17 cellular contexts compared by ENCODE assay signal in the genomic region with DNA sequence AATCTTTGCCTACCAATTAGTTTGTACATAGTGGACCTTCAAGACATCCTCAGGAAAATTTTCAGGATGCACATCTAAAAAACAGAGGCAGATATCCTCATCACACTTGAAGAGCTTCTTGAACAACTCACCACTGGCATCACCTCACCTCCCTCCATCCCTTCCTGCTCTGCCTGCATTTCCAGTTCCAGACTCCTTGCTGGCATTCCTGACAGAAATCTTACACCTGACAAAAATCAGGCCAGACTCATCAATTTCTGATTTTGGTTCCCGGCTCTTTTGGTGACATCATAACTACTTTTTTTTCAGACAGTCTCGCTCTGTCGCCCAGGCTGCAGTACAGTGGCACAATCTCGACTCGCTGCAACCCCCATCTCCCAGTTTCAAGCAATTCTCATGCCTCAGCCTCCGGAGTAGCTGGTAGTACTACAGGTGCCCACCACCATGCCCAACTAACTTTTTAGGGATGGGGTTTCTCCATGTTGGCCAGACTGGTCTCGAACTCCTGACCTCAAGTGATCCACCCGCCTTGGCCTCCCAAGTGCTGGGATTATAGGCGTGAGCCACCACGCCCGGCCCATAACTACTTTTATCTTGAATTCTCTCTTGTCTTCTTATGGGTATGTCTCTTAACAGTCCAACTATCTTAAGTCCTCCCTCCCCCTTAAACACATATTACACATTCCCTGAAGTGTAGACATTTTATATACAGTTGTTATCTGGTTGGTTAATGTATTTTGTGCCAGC.
DNase-seq lines count a peak whose midpoint lies in the region; ATAC-seq, FAIRE-seq and TF ChIP-seq lines count a peak whose summit lies in the region.
"Had no signal": no experiment of that assay in that cellular context is flagged by ENCODE, and none has a peak within 500 bp of the region (broad histone marks: within the 10 kb centered on the region; RNA-seq: fewer than 3 reads in every experiment).

No MANE protein-coding gene starts in this region.

- DNase-seq in HepG2 (ENCODE audit: low spot score) (no peak), right lobe of liver (no peak), esophagus muscularis mucosa (ENCODE audit: extremely low spot score) (no peak), type B pancreatic cell (ENCODE audit: extremely low spot score, unreplicated experiment) (no peak), KBM-7 (no peak)
- no peak for DNase-seq in activated naive CD4-positive, alpha-beta T cell treated with anti-CD3 and anti-CD28 coated beads for 36 hours
- no peak for DNase-seq in stimulated activated CD4-positive, alpha-beta T cell treated with anti-CD3 and anti-CD28 coated beads, Interleukin-12 subunit alpha, Interleukin-12 subunit beta, amount 100 ng/mL, for 4 hours
- DNase-seq: CD4-positive, alpha-beta memory T cell; DMS79; KG1; NCI-H1436 treated with DMSO at 0.1 percent for 48 hours; NCI-H2029 treated with DMSO at 0.1 percent for 48 hours; NCI-H510A had no signal

- no peaks in the 10 kb centered on the region for H4K20me1 ChIP-seq in HepG2 (ENCODE audit: insufficient read depth, low read length)

- H3K4me1 Mint-ChIP-seq in type B pancreatic cell (ENCODE audit: unreplicated experiment) = peaks cover 33% of the 10 kb centered on the region
- H3K4me1 Mint-ChIP-seq in activated naive CD4-positive, alpha-beta T cell treated with anti-CD3 and anti-CD28 coated beads for 36 hours (ENCODE audit: low read depth) = no peaks in the 10 kb centered on the region
- H3K4me1 Mint-ChIP-seq: CD4-positive, alpha-beta memory T cell had no signal

- TF ChIP-seq CTCF in HepG2 (CRISPR knock-in tag; IDR thresholded peaks at IDR 0.05) = no peak
- no peak for TF ChIP-seq CTCF in right lobe of liver (IDR thresholded peaks at IDR 0.05)
- no peak for TF ChIP-seq CTCF in esophagus muscularis mucosa (IDR thresholded peaks at IDR 0.05)
- TF ChIP-seq CTCF in type B pancreatic cell (conservative IDR thresholded peaks at IDR 0.05) = no peak

- H3K9ac ChIP-seq in HepG2 (ENCODE audit: insufficient read depth, low read depth, low read length) = no peak overlapping the region
- H3K9ac ChIP-seq in muscle layer of colon (ENCODE audit: low read length) = no peak overlapping the region

- TF ChIP-seq EP300 in HepG2 (IDR thresholded peaks at IDR 0.05; ENCODE audit: low read depth in 2 of 2, low read length in 2 of 2) = no peak
- TF ChIP-seq EP300 in HepG2 (CRISPR knock-in tag; IDR thresholded peaks at IDR 0.05; ENCODE audit: borderline replicate concordance) = no peak
- no peak for TF ChIP-seq EP300 in esophagus muscularis mucosa (IDR thresholded peaks at IDR 0.05)

- no peak for FAIRE-seq in HepG2 (lab: Jason Lieb, UNC)
- FAIRE-seq: H1 had no signal

- no peaks in the 10 kb centered on the region for H3K79me2 ChIP-seq in HepG2 (ENCODE audit: insufficient read depth, low read length)

- H2AFZ ChIP-seq in HepG2 (ENCODE audit: low read length) = no peak overlapping the region

- H3K27ac ChIP-seq in HepG2 (ENCODE audit: extremely low read length, insufficient read depth, low read length) = no peak overlapping the region
- H3K27ac ChIP-seq in right lobe of liver = no peak overlapping the region
- peak overlapping the region in 3 of 4 donors; percentile 97 to 100 (median 97) for H3K27ac ChIP-seq in esophagus muscularis mucosa (replicated peaks in 1 of 4)
- H3K27ac ChIP-seq in muscle layer of colon (ENCODE audit: low read depth, low read length) = peak overlapping the region; percentile 9
- H3K27ac ChIP-seq: HL-60, SJSA1 had no signal

- H3K36me3 Mint-ChIP-seq in type B pancreatic cell = no peaks in the 10 kb centered on the region
- H3K36me3 Mint-ChIP-seq in activated naive CD4-positive, alpha-beta T cell treated with anti-CD3 and anti-CD28 coated beads for 36 hours (ENCODE audit: low read depth) = no peaks in the 10 kb centered on the region
- H3K36me3 Mint-ChIP-seq: CD4-positive, alpha-beta memory T cell had no signal

- H3K27me3 Mint-ChIP-seq in type B pancreatic cell = peaks cover 10% of the 10 kb centered on the region
- peaks cover 18% of the 10 kb centered on the region for H3K27me3 Mint-ChIP-seq in activated naive CD4-positive, alpha-beta T cell treated with anti-CD3 and anti-CD28 coated beads for 36 hours (ENCODE audit: low read depth)

- TF ChIP-seq RAD21 in HepG2 (CRISPR knock-in tag; IDR thresholded peaks at IDR 0.05) = no peak

- no peak overlapping the region for H3K4me2 ChIP-seq in HepG2 (ENCODE audit: low read depth, low read length)

- TF ChIP-seq POLR2A in HepG2 (IDR thresholded peaks at IDR 0.05; ENCODE audit: insufficient read depth in 1 of 2, low read depth in 2 of 2, low read length in 2 of 2) (no peak), right lobe of liver (IDR thresholded peaks at IDR 0.05) (no peak), esophagus muscularis mucosa (IDR thresholded peaks at IDR 0.05; ENCODE audit: low read depth) (no peak)

- H3K4me3 ChIP-seq in HepG2 (replicated peaks in 1 of 3; ENCODE audit: insufficient read depth in 1 of 3, low read depth in 2 of 3, low read length in 3 of 3) (no peak overlapping the region), right lobe of liver (no peak overlapping the region), esophagus muscularis mucosa (no peak overlapping the region), muscle layer of colon (ENCODE audit: low read depth in 1 of 2, low read length in 2 of 2) (no peak overlapping the region)
- H3K4me3 ChIP-seq: SJSA1 had no signal

- H3K9me3 ChIP-seq in HepG2 (ENCODE audit: low read length) = no peaks in the 10 kb centered on the region
- no peaks in the 10 kb centered on the region for H3K9me3 ChIP-seq in right lobe of liver
- H3K9me3 ChIP-seq in esophagus muscularis mucosa = no peaks in the 10 kb centered on the region
- no peaks in the 10 kb centered on the region for H3K9me3 ChIP-seq in muscle layer of colon (ENCODE audit: low read length)
- H3K9me3 ChIP-seq: SJSA1 had no signal

- WGBS in HepG2 (ENCODE audit: low lambda C conversion rate) = 73% methylated on average over 11 of the region's 11 CpGs
- WGBS in right lobe of liver (ENCODE audit: insufficient coverage, low coverage, low lambda C conversion rate, missing lambda C conversion rate) = 97% methylated on average over 11 of the region's 11 CpGs
- WGBS in esophagus muscularis mucosa = 90% methylated on average over 11 of the region's 11 CpGs

- H3K27me3 ChIP-seq in HepG2 (ENCODE audit: control insufficient read depth in 1 of 2, insufficient read depth in 2 of 2, low read length in 2 of 2) (no peaks in the 10 kb centered on the region), right lobe of liver (no peaks in the 10 kb centered on the region), esophagus muscularis mucosa (no peaks in the 10 kb centered on the region), muscle layer of colon (ENCODE audit: control insufficient read depth in 1 of 2, insufficient read depth in 2 of 2, low read length in 2 of 2) (no peaks in the 10 kb centered on the region)
- H3K27me3 ChIP-seq: SJSA1 had no signal

- CTCF ChIA-PET in HepG2 (lab: Yijun Ruan, JAX; ENCODE audit: low intra/inter-chr PET ratio, low total read pairs) = no interaction called here
- CTCF ChIA-PET in activated naive CD4-positive, alpha-beta T cell treated with anti-CD3 and anti-CD28 coated beads for 36 hours (lab: Charles Lee) = no interaction called here

- H3K4me3 Mint-ChIP-seq in type B pancreatic cell = no peak overlapping the region
- no peak overlapping the region for H3K4me3 Mint-ChIP-seq in activated naive CD4-positive, alpha-beta T cell treated with anti-CD3 and anti-CD28 coated beads for 36 hours
- H3K4me3 Mint-ChIP-seq: CD4-positive, alpha-beta memory T cell had no signal

- H3K27ac Mint-ChIP-seq in type B pancreatic cell = peak overlapping the region; percentile 59
- H3K27ac Mint-ChIP-seq in activated naive CD4-positive, alpha-beta T cell treated with anti-CD3 and anti-CD28 coated beads for 36 hours = no peak overlapping the region
- H3K27ac Mint-ChIP-seq: CD4-positive, alpha-beta memory T cell had no signal

- H3K9me3 Mint-ChIP-seq in type B pancreatic cell = no peaks in the 10 kb centered on the region
- no peaks in the 10 kb centered on the region for H3K9me3 Mint-ChIP-seq in activated naive CD4-positive, alpha-beta T cell treated with anti-CD3 and anti-CD28 coated beads for 36 hours

- no TSS peak for BruUV-seq in HepG2 (replicated peaks; lab: Mats Ljungman, UMichigan)

- in situ Hi-C loops in HepG2 (cut with HindIII; ENCODE audit: extremely low pct_ligation_motif_present, low pct_unique_long_range_greater_than_20kb) = no loop called here
- in situ Hi-C loops in KBM-7 (cut with MboI; ENCODE audit: low pct_unique_long_range_greater_than_20kb, low sequenced_read_pairs) = no loop called here

- H3K4me1 ChIP-seq in HepG2 (ENCODE audit: insufficient read depth, low read length) (no peaks in the 10 kb centered on the region), right lobe of liver (no peaks in the 10 kb centered on the region), esophagus muscularis mucosa (peaks cover 43 to 100% (median 97%) of the 10 kb centered on the region in 4 donors), muscle layer of colon (ENCODE audit: insufficient read depth, low read length) (peaks cover 64% of the 10 kb centered on the region)

- no peak for ATAC-seq in HepG2
- ATAC-seq in right lobe of liver = no peak

- POLR2A ChIA-PET in HepG2 (lab: Yijun Ruan, JAX) = no interaction called here

- intact Hi-C loops in HepG2 (cut with micrococcal nuclease; ENCODE audit: unreplicated experiment) = no loop called here
- intact Hi-C loops in right lobe of liver (cut with DNase I) = no loop called here
- intact Hi-C loops in esophagus muscularis mucosa (cut with DNase I) = no loop called here
- intact Hi-C loops in activated naive CD4-positive, alpha-beta T cell treated with anti-CD3 and anti-CD28 coated beads for 36 hours (cut with micrococcal nuclease) = no loop called here

- H3K36me3 ChIP-seq in HepG2 (replicated peaks in 1 of 2; ENCODE audit: control insufficient read depth in 1 of 2, insufficient read depth in 2 of 2, low read length in 2 of 2) (no peaks in the 10 kb centered on the region), right lobe of liver (no peaks in the 10 kb centered on the region), esophagus muscularis mucosa (peaks cover 0 to 16% (median 4%) of the 10 kb centered on the region in 4 donors), muscle layer of colon (ENCODE audit: insufficient read depth, low read length) (peaks cover 9% of the 10 kb centered on the region)

TF ChIP-seq in HepG2, 621 proteins besides CTCF, POLR2A, EP300 and RAD21 (continues in another document):
- no peak for TF ChIP-seq ZNF264 (CRISPR knock-in tag; IDR thresholded peaks at IDR 0.05)
- TF ChIP-seq PREB (CRISPR knock-in tag; IDR thresholded peaks at IDR 0.05) = no peak
- TF ChIP-seq ATF7 (IDR thresholded peaks at IDR 0.05) = peak; percentile 38
- no peak for TF ChIP-seq ATF7 (CRISPR knock-in tag; IDR thresholded peaks at IDR 0.05)

Comparison
In these comparisons a context has a peak if more than half of its experiments do, and no peak if none do; other contexts are left out.
1. H3K27ac ChIP-seq: peak in esophagus muscularis mucosa (3 of 4) and muscle layer of colon (single experiment); none in HepG2 (single experiment) and right lobe of liver (0 of 3).